In the genomic region with DNA sequence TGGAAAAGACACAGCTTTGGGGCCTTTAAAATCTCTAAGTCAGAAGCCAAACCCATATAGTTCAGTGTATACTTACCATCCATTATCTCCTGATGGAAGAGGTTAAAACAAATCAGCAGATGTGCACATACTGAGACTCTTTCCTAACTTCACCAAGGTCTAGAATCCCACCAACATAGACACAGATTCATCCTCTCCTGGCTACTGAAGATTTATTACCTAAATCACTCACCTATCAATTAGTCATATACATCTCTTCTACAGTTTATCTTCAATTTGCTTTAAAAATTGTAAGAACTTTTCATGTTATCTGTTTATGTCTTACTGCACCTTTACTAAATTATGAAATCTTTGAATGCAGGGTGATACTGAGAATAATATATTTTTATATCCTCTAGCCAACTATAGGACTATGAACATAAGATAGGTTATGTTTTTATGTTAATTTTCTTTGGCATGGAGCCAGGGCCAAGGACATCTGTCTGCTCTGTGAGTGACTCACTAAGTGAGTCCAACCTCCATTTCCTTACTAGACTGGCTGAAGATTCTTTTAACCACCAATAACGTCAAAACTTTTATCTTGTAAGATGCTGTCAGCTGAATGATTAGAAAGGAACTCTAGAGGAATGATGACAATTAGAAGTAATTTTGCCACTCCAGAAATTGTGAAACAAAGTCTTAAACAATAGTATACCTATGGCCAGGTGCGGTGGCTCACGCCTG, we compare ENCODE assay signal across 9 cellular contexts.
A peak's percentile ranks its signal among the peaks of the same experiment; 100 is the strongest.
DNase-seq lines count a peak whose midpoint lies in the region; ATAC-seq lines count a peak whose summit lies in the region.
"Had no signal": no experiment of that assay in that cellular context is flagged by ENCODE, and none has a peak within 500 bp of the region (broad histone marks: within the 10 kb centered on the region; RNA-seq: fewer than 3 reads in every experiment).

No MANE protein-coding gene starts in this region.

- DNase-seq in activated CD8-positive, alpha-beta memory T cell treated with anti-CD3 and anti-CD28 coated beads, Interleukin-2, amount 50 U/mL, for 1 hour (ENCODE audit: extremely low read depth), result peak; percentile 30
- DNase-seq in activated CD8-positive, alpha-beta memory T cell treated with anti-CD3 and anti-CD28 coated beads for 24 hours, result no peak
- DNase-seq in SHP77 treated with DMSO at 0.1 percent for 48 hours (lab: John Stamatoyannopoulos, UW) (peak; percentile 38), COLO829 (ENCODE audit: low spot score) (no peak)
- peak; percentile 31 for DNase-seq in effector CD4-positive, alpha-beta T cell
- peak in 2 of 3 donors; percentile 3 to 12 for DNase-seq in stimulated activated CD4-positive, alpha-beta T cell treated with anti-CD3 and anti-CD28 coated beads, TNF-alpha, amount 100 ng/mL, for 1 hour (ENCODE audit: low read depth in 3 of 3, low spot score in 1 of 3)
- no peak for DNase-seq in NK-92 treated with Interleukin-12 subunit alpha and Interleukin-12 subunit beta, amount 100 ng/mL, for 24 hours (lab: John Stamatoyannopoulos, UW)
- DNase-seq: anterior cingulate cortex had no signal

- no peak for ATAC-seq in HG02623 (IDR thresholded peaks at IDR 0.05; ENCODE audit: unreplicated experiment)

Comparison
In these comparisons a context has a peak if more than half of its experiments do, and no peak if none do; other contexts are left out.
1. DNase-seq: peak in activated CD8-positive, alpha-beta memory T cell treated with anti-CD3 and anti-CD28 coated beads, Interleukin-2, amount 50 U/mL, for 1 hour (single experiment), SHP77 treated with DMSO at 0.1 percent for 48 hours (single experiment), effector CD4-positive, alpha-beta T cell (single experiment) and stimulated activated CD4-positive, alpha-beta T cell treated with anti-CD3 and anti-CD28 coated beads, TNF-alpha, amount 100 ng/mL, for 1 hour (2 of 3); none in activated CD8-positive, alpha-beta memory T cell treated with anti-CD3 and anti-CD28 coated beads for 24 hours (single experiment), COLO829 (single experiment) and NK-92 treated with Interleukin-12 subunit alpha and Interleukin-12 subunit beta, amount 100 ng/mL, for 24 hours (single experiment).